Comparison of ENCODE assay signal across 14 cellular contexts in the genomic region with DNA sequence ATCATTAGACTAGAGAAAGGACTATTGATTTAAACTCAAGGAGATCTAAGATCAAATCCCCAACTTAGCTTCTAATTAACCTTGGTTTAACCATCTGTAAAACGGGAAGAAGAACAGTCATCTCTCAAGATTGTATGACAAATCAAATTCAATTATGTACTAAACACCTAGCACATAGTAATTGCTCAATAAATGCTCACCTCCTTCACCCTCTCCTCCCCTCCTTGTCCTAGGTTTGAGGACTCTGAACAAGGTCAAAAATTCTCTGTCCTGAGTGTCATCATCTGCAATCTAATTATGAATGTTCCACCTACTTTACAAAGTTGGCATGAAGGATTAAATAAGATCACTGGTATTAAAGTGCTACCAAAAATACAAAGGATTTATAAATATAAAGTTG.
"Had no signal": no experiment of that assay in that cellular context is flagged by ENCODE, and none has a peak within 500 bp of the region (broad histone marks: within the 10 kb centered on the region; RNA-seq: fewer than 3 reads in every experiment).

No MANE protein-coding gene starts in this region.

- H3K4me3 ChIP-seq: gastrocnemius medialis, heart left ventricle, mucosa of descending colon, suprapubic skin had no signal

- DNase-seq: activated CD4-positive, alpha-beta T cell treated with anti-CD3 and anti-CD28 coated beads, Interleukin-2, amount 10 ng/mL, durations not matched to agents 7 days and 5 days; activated naive CD8-positive, alpha-beta T cell treated with anti-CD3 and anti-CD28 coated beads, Interleukin-2, amount 10 ng/mL, durations not matched to agents 7 days and 5 days; anterior cingulate cortex; left colon; naive thymus-derived CD4-positive, alpha-beta T cell; stimulated activated CD4-positive, alpha-beta T cell treated with anti-CD3 and anti-CD28 coated beads, Interleukin-4, amount 100 ng/mL, for 24 hours; stimulated activated naive CD4-positive, alpha-beta T cell had no signal

- H3K27me3 ChIP-seq: gastrocnemius medialis, heart left ventricle, suprapubic skin, upper lobe of left lung had no signal

- H3K4me1 ChIP-seq: heart left ventricle, parathyroid adenoma, suprapubic skin had no signal

- FAIRE-seq: colon had no signal

- H3K36me3 ChIP-seq: gastrocnemius medialis, heart left ventricle, suprapubic skin, upper lobe of left lung had no signal

- H3K9ac ChIP-seq: parathyroid adenoma had no signal

- H3K9me3 ChIP-seq: gastrocnemius medialis, heart left ventricle, mucosa of descending colon, suprapubic skin, upper lobe of left lung had no signal

- ATAC-seq: left colon; naive thymus-derived CD4-positive, alpha-beta T cell had no signal
